ENCODE assay signal across 1 cellular context in genomic region chr5:83470920-83471404, GRCh38.
TF ChIP-seq lines count a peak whose summit lies in the region.

No MANE protein-coding gene starts in this region.

TF ChIP-seq in HepG2, 621 proteins besides CTCF, POLR2A, EP300 and RAD21:
- TF ChIP-seq ZNF644 (CRISPR knock-in tag; IDR thresholded peaks at IDR 0.05; ENCODE audit: low read depth) (no peak), ZNF274 (CRISPR knock-in tag; IDR thresholded peaks at IDR 0.05) (no peak), ZBTB33 (CRISPR knock-in tag; IDR thresholded peaks at IDR 0.05) (no peak), ZNF552 (CRISPR knock-in tag; IDR thresholded peaks at IDR 0.05; ENCODE audit: borderline replicate concordance) (no peak), IKZF1 (IDR thresholded peaks at IDR 0.05) (no peak), ZBTB1 (CRISPR knock-in tag; IDR thresholded peaks at IDR 0.05; ENCODE audit: borderline replicate concordance) (no peak), HES4 (CRISPR knock-in tag; IDR thresholded peaks at IDR 0.05; ENCODE audit: borderline replicate concordance) (no peak), TFAP4 (IDR thresholded peaks at IDR 0.05; ENCODE audit: borderline replicate concordance, low read depth) (no peak), ZNF460 (CRISPR knock-in tag; IDR thresholded peaks at IDR 0.05; ENCODE audit: borderline replicate concordance) (no peak), ZNF251 (CRISPR knock-in tag; IDR thresholded peaks at IDR 0.05) (no peak), ZBTB34 (CRISPR knock-in tag; IDR thresholded peaks at IDR 0.05) (no peak), ZNF205 (CRISPR knock-in tag; IDR thresholded peaks at IDR 0.05) (no peak), ZNF674 (CRISPR knock-in tag; IDR thresholded peaks at IDR 0.05; ENCODE audit: low read depth) (no peak), THAP8 (CRISPR knock-in tag; IDR thresholded peaks at IDR 0.05; ENCODE audit: borderline replicate concordance) (no peak), POLR2G (IDR thresholded peaks at IDR 0.05; ENCODE audit: low read depth, low read length) (no peak), ZNF777 (CRISPR knock-in tag; IDR thresholded peaks at IDR 0.05) (no peak), HHEX (CRISPR knock-in tag; IDR thresholded peaks at IDR 0.05) (no peak), ZBTB39 (CRISPR knock-in tag; IDR thresholded peaks at IDR 0.05) (no peak), UBTF (CRISPR knock-in tag; IDR thresholded peaks at IDR 0.05) (no peak), ZNF572 (CRISPR knock-in tag; IDR thresholded peaks at IDR 0.05) (no peak)
